In genomic region chr5:38807570-38808461, GRCh38 we compare ENCODE assay signal across 11 cellular contexts. TPM values are rescaled to one million over a fixed set of nuclear protein-coding genes. Genes with fewer than 3 reads are reported as not detected.
DNase-seq lines count a peak whose midpoint lies in the region; ATAC-seq and TF ChIP-seq lines count a peak whose summit lies in the region.
"Had no signal": no experiment of that assay in that cellular context is flagged by ENCODE, and none has a peak within 500 bp of the region (broad histone marks: within the 10 kb centered on the region; RNA-seq: fewer than 3 reads in every experiment).

No MANE protein-coding gene starts in this region.

- H3K9me3 ChIP-seq in parathyroid adenoma (ENCODE audit: control insufficient read depth, low read length) = no peaks in the 10 kb centered on the region
- H3K9me3 ChIP-seq in ascending aorta = no peaks in the 10 kb centered on the region
- H3K9me3 ChIP-seq: upper lobe of right lung had no signal

- no peaks in the 10 kb centered on the region for H3K79me2 ChIP-seq in parathyroid adenoma

- H2AFZ ChIP-seq in parathyroid adenoma = no peak overlapping the region

- no peak for ATAC-seq in GM18498 (IDR thresholded peaks at IDR 0.05; ENCODE audit: unreplicated experiment)
- ATAC-seq: upper lobe of right lung had no signal

- no peak overlapping the region for H3K4me2 ChIP-seq in parathyroid adenoma (ENCODE audit: low read length)

- no peaks in the 10 kb centered on the region for H3K4me1 ChIP-seq in parathyroid adenoma
- H3K4me1 ChIP-seq in ascending aorta = no peaks in the 10 kb centered on the region

- peak; percentile 85 for DNase-seq in EL
- peak; percentile 20 for DNase-seq in NCI-H2171 (lab: John Stamatoyannopoulos, UW)
- peak; percentile 72 for DNase-seq in choroid plexus epithelial cell (ENCODE audit: low read depth)
- DNase-seq in SKM-1 treated with dmso at 0.1 percent for 144 hours (lab: John Stamatoyannopoulos, UW; ENCODE audit: unreplicated experiment) = no peak
- DNase-seq in ascending aorta (ENCODE audit: low spot score in 2 of 2) = no peak
- DNase-seq in T-helper 9 cell = no peak
- DNase-seq: mesendoderm, NCI-H1436, upper lobe of right lung had no signal

- H3K27ac ChIP-seq in parathyroid adenoma (peak overlapping the region; percentile 1), ascending aorta (no peak overlapping the region)
- H3K27ac ChIP-seq: upper lobe of right lung had no signal

- H3K27me3 ChIP-seq in parathyroid adenoma (ENCODE audit: control insufficient read depth, insufficient read depth, low read length) = no peaks in the 10 kb centered on the region
- no peaks in the 10 kb centered on the region for H3K27me3 ChIP-seq in ascending aorta
- H3K27me3 ChIP-seq: upper lobe of right lung had no signal

- intact Hi-C loops in ascending aorta (cut with DNase I) = loop anchor here (2.0 to 5.0 kb wide), 2 partner anchors 141 to 425 kb away; no protein-coding TSS in a partner anchor

- H3K4me3 ChIP-seq in choroid plexus epithelial cell (ENCODE audit: low read depth, low read length) (no peak overlapping the region), parathyroid adenoma (ENCODE audit: low read depth, low read length) (no peak overlapping the region), ascending aorta (no peak overlapping the region)
- H3K4me3 ChIP-seq: upper lobe of right lung had no signal

- no peak overlapping the region for H3K9ac ChIP-seq in parathyroid adenoma

- TF ChIP-seq CTCF in choroid plexus epithelial cell (conservative IDR thresholded peaks at IDR 0.05; ENCODE audit: low read depth, low read length) (no peak), parathyroid adenoma (IDR thresholded peaks at IDR 0.05) (no peak), ascending aorta (IDR thresholded peaks at IDR 0.05) (no peak)

- H3K36me3 ChIP-seq in parathyroid adenoma (ENCODE audit: control insufficient read depth, insufficient read depth, low read length) (no peaks in the 10 kb centered on the region), ascending aorta (no peaks in the 10 kb centered on the region)
- H3K36me3 ChIP-seq: upper lobe of right lung had no signal

RNA-seq across cellular contexts. Expression of gene OSMR, which starts 38.0 kb away (rescaled TPM):
- 52.4 TPM for total RNA-seq in ascending aorta

Comparison
In these comparisons a context has a peak if more than half of its experiments do, and no peak if none do; other contexts are left out.
1. DNase-seq: peak in EL (single experiment), NCI-H2171 (single experiment) and choroid plexus epithelial cell (single experiment); none in SKM-1 treated with dmso at 0.1 percent for 144 hours (single experiment), ascending aorta (0 of 2) and T-helper 9 cell (single experiment).